ENCODE assay signal across 18 cellular contexts in the genomic region with DNA sequence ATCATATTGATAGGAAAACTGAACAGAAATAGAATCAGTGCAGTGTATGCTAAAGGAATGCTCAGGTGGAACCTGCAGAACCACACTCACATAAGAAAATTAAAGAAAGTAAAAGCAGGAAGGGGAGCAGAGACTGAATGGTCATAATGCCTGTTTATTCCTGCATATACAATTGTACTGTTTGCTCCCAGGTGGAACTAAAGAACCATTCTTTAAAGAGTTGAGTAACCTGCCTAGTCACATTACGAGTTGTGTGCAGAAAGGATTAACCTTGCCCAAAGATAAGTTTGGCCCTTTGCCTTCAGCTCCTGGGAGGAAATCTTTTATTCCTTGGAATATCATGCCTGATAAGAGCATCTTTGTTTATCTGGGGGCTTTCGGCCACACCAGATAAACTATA.
DNase-seq lines count a peak whose midpoint lies in the region; ATAC-seq and TF ChIP-seq lines count a peak whose summit lies in the region.
"Had no signal": no experiment of that assay in that cellular context is flagged by ENCODE, and none has a peak within 500 bp of the region (broad histone marks: within the 10 kb centered on the region; RNA-seq: fewer than 3 reads in every experiment).

No MANE protein-coding gene starts in this region.

- no peak overlapping the region for H3K4me3 ChIP-seq in mammary epithelial cell (replicated peaks in 1 of 3; ENCODE audit: insufficient read depth in 1 of 3, low read depth in 2 of 3, low read length in 3 of 3)
- H3K4me3 ChIP-seq in breast epithelium, result no peak overlapping the region
- no peak overlapping the region for H3K4me3 ChIP-seq in epithelial cell of esophagus (ENCODE audit: low read length)
- H3K4me3 ChIP-seq: GM12878, GM23248 had no signal

- TF ChIP-seq POLR2A in breast epithelium (IDR thresholded peaks at IDR 0.05), result no peak

- no peak for ATAC-seq in HG03139 (IDR thresholded peaks at IDR 0.05; ENCODE audit: unreplicated experiment)
- ATAC-seq: GM12878, HCT116 had no signal

- H3K4me1 ChIP-seq in mammary epithelial cell (ENCODE audit: insufficient read depth, low read length) (no peaks in the 10 kb centered on the region), breast epithelium (no peaks in the 10 kb centered on the region)

- no peak overlapping the region for H3K4me2 ChIP-seq in mammary epithelial cell (ENCODE audit: insufficient read depth, low read depth, low read length)

- peak; percentile 29 for DNase-seq in mammary epithelial cell
- DNase-seq in breast epithelium (ENCODE audit: low spot score in 2 of 2), result no peak
- peak; percentile 23 for DNase-seq in epithelial cell of esophagus (ENCODE audit: low read depth)
- no peak for DNase-seq in head of caudate nucleus
- no peak for DNase-seq in hepatic stellate cell (ENCODE audit: low spot score)
- DNase-seq: C1 segment of cervical spinal cord; Calu3; CD4-positive, alpha-beta memory T cell; COR-L47; DMS79; EL; GDM1; GM23248; H9 had no signal

- H3K9ac ChIP-seq in mammary epithelial cell (ENCODE audit: insufficient read depth, low read length), result no peak overlapping the region
- H3K9ac ChIP-seq: GM23248 had no signal

- H3K79me2 ChIP-seq in mammary epithelial cell (ENCODE audit: insufficient read depth, low read length), result no peaks in the 10 kb centered on the region

- no peaks in the 10 kb centered on the region for H3K36me3 ChIP-seq in mammary epithelial cell (ENCODE audit: insufficient read depth, low read length)
- no peaks in the 10 kb centered on the region for H3K36me3 ChIP-seq in breast epithelium

- TF ChIP-seq CTCF in mammary epithelial cell (conservative IDR thresholded peaks at IDR 0.05 in 1 of 2, IDR thresholded peaks at IDR 0.05 in 1 of 2; ENCODE audit: extremely low read depth in 1 of 2, insufficient read depth in 1 of 2, low read depth in 1 of 2, low read length in 2 of 2) (peak in 1 of 2 donors; percentile 10), breast epithelium (IDR thresholded peaks at IDR 0.05) (no peak), VCaP (conservative IDR thresholded peaks at IDR 0.05) (no peak), epithelial cell of esophagus (IDR thresholded peaks at IDR 0.05; ENCODE audit: insufficient read depth, low read depth, low read length, missing control alignments) (no peak)

- 51% methylated on average over 2 of the region's 2 CpGs for WGBS in mammary epithelial cell (ENCODE audit: low coverage, missing lambda C conversion rate)

- H2AFZ ChIP-seq in mammary epithelial cell (ENCODE audit: low read depth, low read length), result no peak overlapping the region
- H2AFZ ChIP-seq: GM23248 had no signal

- BruUV-seq in mammary epithelial cell (replicated peaks; lab: Mats Ljungman, UMichigan), result no TSS peak

- CTCF ChIA-PET in mammary epithelial cell (lab: Charles Lee; ENCODE audit: low non-redundant PET), result no interaction called here

- in situ Hi-C loops in mammary epithelial cell (cut with MboI; ENCODE audit: low sequenced_read_pairs in 2 of 2), result no loop called here

- H3K27ac ChIP-seq in mammary epithelial cell (ENCODE audit: insufficient read depth, low read depth, low read length), result no peak overlapping the region
- H3K27ac ChIP-seq in breast epithelium, result no peak overlapping the region
- peak overlapping the region; percentile 3; the same call in 1 of the 2 replicates for H3K27ac ChIP-seq in VCaP
- H3K27ac ChIP-seq: GM23248 had no signal

- H3K27me3 ChIP-seq in mammary epithelial cell (ENCODE audit: insufficient read depth, low read length), result no peaks in the 10 kb centered on the region
- no peaks in the 10 kb centered on the region for H3K27me3 ChIP-seq in breast epithelium

- H3K9me3 ChIP-seq in mammary epithelial cell (replicated peaks; ENCODE audit: insufficient read depth, low read length) (no peaks in the 10 kb centered on the region), breast epithelium (no peaks in the 10 kb centered on the region)

- H4K20me1 ChIP-seq in mammary epithelial cell (ENCODE audit: insufficient read depth, low read length), result no peaks in the 10 kb centered on the region

- dilution Hi-C loops in mammary epithelial cell (cut with HindIII; ENCODE audit: low sequenced_read_pairs), result no loop called here

- intact Hi-C loops in mammary epithelial cell (cut with micrococcal nuclease), result no loop called here
- intact Hi-C loops in breast epithelium (cut with DNase I; ENCODE audit: low total_unique reads), result no loop called here
- intact Hi-C loops in head of caudate nucleus (cut with DNase I), result loop anchor here (10.0 kb wide), 1 partner anchor 57 kb away; no protein-coding TSS in a partner anchor

Comparison
In these comparisons a context has a peak if more than half of its experiments do, and no peak if none do; other contexts are left out.
1. DNase-seq: peak in mammary epithelial cell (single experiment) and epithelial cell of esophagus (single experiment); none in breast epithelium (0 of 2), head of caudate nucleus (0 of 42) and hepatic stellate cell (single experiment).